21 cellular contexts compared by ENCODE assay signal in the genomic region with DNA sequence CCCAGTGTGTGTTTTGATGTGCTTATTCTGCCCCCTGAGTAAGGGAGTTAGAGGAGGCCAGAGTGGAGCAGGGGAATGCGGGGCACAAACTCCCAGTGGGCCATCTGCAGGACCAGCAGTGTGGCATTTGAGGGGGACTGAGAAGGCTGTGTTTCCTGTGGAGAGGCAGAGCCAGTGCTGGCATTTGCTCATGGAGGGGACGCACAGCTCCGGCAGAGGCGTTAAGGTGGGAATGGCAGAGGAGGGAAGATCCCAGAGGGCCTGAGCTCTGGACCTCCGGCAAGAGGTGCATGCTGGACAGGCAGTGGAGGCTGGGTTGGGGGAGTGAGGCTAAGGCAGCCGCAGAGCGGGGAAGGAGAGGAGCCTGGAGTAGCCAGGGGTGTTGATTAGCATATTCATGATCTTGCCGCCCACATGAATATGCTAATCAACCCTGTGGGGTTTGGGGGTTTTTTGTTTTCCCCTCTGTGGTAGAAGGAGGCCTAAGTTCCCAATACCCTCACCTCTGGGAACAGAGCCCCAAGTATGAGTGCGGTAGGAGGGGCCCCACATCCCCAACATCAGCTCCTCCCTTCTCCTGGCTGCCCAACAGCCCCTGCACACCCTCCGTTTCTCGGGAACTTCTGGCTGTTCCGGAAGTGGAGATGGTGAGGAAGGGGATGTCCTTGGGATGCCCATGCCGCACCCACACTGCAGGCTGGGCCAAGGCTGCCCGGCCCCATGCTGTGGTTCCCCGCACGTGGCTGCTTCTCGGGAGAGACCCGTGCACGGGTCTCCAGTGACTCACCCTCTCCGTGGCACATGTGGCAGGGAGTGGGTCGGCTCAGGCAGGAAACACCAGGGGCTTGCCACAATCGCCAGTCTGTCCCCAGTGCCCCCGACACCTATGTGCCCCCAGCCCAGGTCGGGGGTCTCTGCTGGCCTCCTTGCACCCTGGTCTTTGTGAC. TPM values are rescaled to one million over a fixed set of nuclear protein-coding genes. Genes with fewer than 3 reads are reported as not detected.
A peak's percentile ranks its signal among the peaks of the same experiment; 100 is the strongest.
DNase-seq lines count a peak whose midpoint lies in the region; ATAC-seq lines count a peak whose summit lies in the region.
"Had no signal": no experiment of that assay in that cellular context is flagged by ENCODE, and none has a peak within 500 bp of the region (broad histone marks: within the 10 kb centered on the region; RNA-seq: fewer than 3 reads in every experiment).

No MANE protein-coding gene starts in this region.

- H3K36me3 Mint-ChIP-seq in activated T-cell treated with anti-CD3 and anti-CD28 coated beads, Interleukin-2, amount 50 U/mL, for 4 hours (ENCODE audit: insufficient read depth) = no peaks in the 10 kb centered on the region
- H3K36me3 Mint-ChIP-seq in immature natural killer cell = no peaks in the 10 kb centered on the region
- H3K36me3 Mint-ChIP-seq: activated naive CD4-positive, alpha-beta T cell treated with anti-CD3 and anti-CD28 coated beads, Interleukin-2, amount 50 U/mL, for 24 hours had no signal

- DNase-seq in DMS53 (lab: John Stamatoyannopoulos, UW) = peak; percentile 24
- DNase-seq in DMS53 treated with DMSO at 0.1 percent for 48 hours (lab: John Stamatoyannopoulos, UW; ENCODE audit: unreplicated experiment) = no peak
- peak; percentile 44 for DNase-seq in A172 (ENCODE audit: low spot score)
- no peak for DNase-seq in activated T-cell treated with anti-CD3 and anti-CD28 coated beads, Interleukin-2, amount 50 U/mL, for 4 hours
- DNase-seq in iPS-NIHi7 (ENCODE audit: extremely low spot score) = peak; percentile 55
- DNase-seq in DMS153 treated with DMSO at 0.1 percent for 48 hours (lab: John Stamatoyannopoulos, UW; ENCODE audit: unreplicated experiment) = no peak
- DNase-seq in immature natural killer cell = no peak
- DNase-seq in DMS79 (lab: John Stamatoyannopoulos, UW) = no peak
- DNase-seq: activated CD8-positive, alpha-beta memory T cell treated with anti-CD3 and anti-CD28 coated beads, Interleukin-2, amount 50 U/mL, for 4 hours; DND-41; GM23248; heart right ventricle; IMR-90; NCI-H2081; OCI-M1; transverse colon had no signal

- H3K4me1 Mint-ChIP-seq in activated T-cell treated with anti-CD3 and anti-CD28 coated beads, Interleukin-2, amount 50 U/mL, for 4 hours (ENCODE audit: low read depth) = no peaks in the 10 kb centered on the region
- no peaks in the 10 kb centered on the region for H3K4me1 Mint-ChIP-seq in immature natural killer cell
- H3K4me1 Mint-ChIP-seq: activated naive CD4-positive, alpha-beta T cell treated with anti-CD3 and anti-CD28 coated beads, Interleukin-2, amount 50 U/mL, for 24 hours; nephron had no signal

- H3K27me3 Mint-ChIP-seq in activated T-cell treated with anti-CD3 and anti-CD28 coated beads, Interleukin-2, amount 50 U/mL, for 4 hours (ENCODE audit: low read depth) = peaks cover 38% of the 10 kb centered on the region
- H3K27me3 Mint-ChIP-seq in immature natural killer cell (ENCODE audit: low read depth in 3 of 3) = peaks cover 3 to 13% (median 8%) of the 10 kb centered on the region in 3 donors

- peak; percentile 42 to 49 for ATAC-seq in activated T-cell treated with anti-CD3 and anti-CD28 coated beads, Interleukin-2, amount 50 U/mL, for 4 hours
- ATAC-seq: activated CD4-positive, CD25-positive, alpha-beta regulatory T cell treated with anti-CD3 and anti-CD28 coated beads, Interleukin-2, amount 50 U/mL, for 24 hours; heart right ventricle; Right ventricle myocardium inferior had no signal

- H3K9me3 Mint-ChIP-seq in activated T-cell treated with anti-CD3 and anti-CD28 coated beads, Interleukin-2, amount 50 U/mL, for 4 hours = no peaks in the 10 kb centered on the region
- H3K9me3 Mint-ChIP-seq in immature natural killer cell = no peaks in the 10 kb centered on the region
- H3K9me3 Mint-ChIP-seq: activated naive CD4-positive, alpha-beta T cell treated with anti-CD3 and anti-CD28 coated beads, Interleukin-2, amount 50 U/mL, for 24 hours; nephron had no signal

- H3K4me3 Mint-ChIP-seq in activated T-cell treated with anti-CD3 and anti-CD28 coated beads, Interleukin-2, amount 50 U/mL, for 4 hours = no peak overlapping the region
- no peak overlapping the region for H3K4me3 Mint-ChIP-seq in immature natural killer cell
- H3K4me3 Mint-ChIP-seq: activated naive CD4-positive, alpha-beta T cell treated with anti-CD3 and anti-CD28 coated beads, Interleukin-2, amount 50 U/mL, for 24 hours; nephron had no signal

- no peak overlapping the region for H3K27ac Mint-ChIP-seq in immature natural killer cell
- H3K27ac Mint-ChIP-seq: activated naive CD4-positive, alpha-beta T cell treated with anti-CD3 and anti-CD28 coated beads, Interleukin-2, amount 50 U/mL, for 24 hours; nephron; progenitor cell of endocrine pancreas had no signal

RNA-seq across cellular contexts. Expression of a gene that starts 33.8 kb away (rescaled TPM):
- 23.0 and 29.6 TPM in 2 replicates for total RNA-seq in A172 (2014; rRNA removed; shearing (Covaris generic))
- total RNA-seq in activated T-cell treated with anti-CD3 and anti-CD28 coated beads, Interleukin-2, amount 50 U/mL, for 4 hours = 10 to 100 TPM; 11.6 to 18.4 (median 12.3) TPM
- polyA plus RNA-seq in immature natural killer cell = 10 to 100 TPM in 2 of 3 donors, 1 to 10 TPM in 1; 9.0 to 29.0 (median 12.6) TPM

Comparison
In these comparisons a context has a peak if more than half of its experiments do, and no peak if none do; other contexts are left out.
1. DNase-seq: peak in DMS53 (single experiment), A172 (single experiment) and iPS-NIHi7 (single experiment); none in DMS53 treated with DMSO at 0.1 percent for 48 hours (single experiment), activated T-cell treated with anti-CD3 and anti-CD28 coated beads, Interleukin-2, amount 50 U/mL, for 4 hours (single experiment), DMS153 treated with DMSO at 0.1 percent for 48 hours (single experiment), immature natural killer cell (0 of 3) and DMS79 (single experiment).